Comparison of ENCODE assay signal across 8 cellular contexts in the genomic region with DNA sequence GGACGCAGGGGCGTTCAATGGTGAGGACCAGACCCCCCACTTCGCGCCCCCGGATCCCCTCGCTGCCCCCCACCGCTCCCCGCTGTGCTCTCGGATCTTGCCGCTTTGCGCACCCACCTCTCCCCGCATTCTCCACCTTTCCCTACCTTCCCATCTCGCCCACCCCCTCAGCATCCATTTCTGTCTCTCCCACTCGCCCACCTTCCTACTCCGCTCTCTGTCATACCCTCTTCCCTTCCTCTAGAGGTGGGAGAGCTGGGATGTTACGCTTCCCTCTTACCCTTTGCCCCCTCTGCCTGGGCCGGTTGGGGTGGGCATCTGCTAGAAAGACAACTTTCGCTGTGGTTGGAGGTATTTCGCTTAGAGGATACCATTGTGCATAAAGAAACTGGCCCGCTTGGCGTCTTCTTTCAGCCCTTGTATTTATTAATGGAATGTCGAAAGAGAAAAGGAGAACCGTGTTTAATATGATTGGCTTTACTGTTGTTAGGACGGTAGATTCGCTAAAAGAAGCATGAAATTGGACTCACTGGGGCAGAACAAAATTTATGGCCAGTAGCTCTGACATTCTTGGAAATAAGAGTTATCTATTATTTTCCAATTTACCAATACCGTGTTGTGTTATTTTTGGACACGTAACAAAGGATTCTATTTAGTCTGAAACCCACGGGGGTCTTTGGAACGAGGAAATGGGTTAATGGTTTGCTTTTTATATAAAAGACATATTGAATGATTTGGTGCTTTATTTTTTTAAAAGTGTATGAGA. TPM values are rescaled to one million over a fixed set of nuclear protein-coding genes. Genes with fewer than 3 reads are reported as not detected.
A peak's percentile ranks its signal among the peaks of the same experiment; 100 is the strongest.
DNase-seq lines count a peak whose midpoint lies in the region; ATAC-seq and TF ChIP-seq lines count a peak whose summit lies in the region.

No MANE protein-coding gene starts in this region.

- H3K9me3 Mint-ChIP-seq in activated naive CD8-positive, alpha-beta T cell treated with anti-CD3 and anti-CD28 coated beads for 36 hours, result no peaks in the 10 kb centered on the region
- H3K9me3 Mint-ChIP-seq in stimulated activated effector memory CD8-positive, alpha-beta T cell treated with anti-CD3 and anti-CD28 coated beads, Interleukin-12 subunit alpha, Interleukin-12 subunit beta, amount 100 ng/mL, for 72 hours, result no peaks in the 10 kb centered on the region

- H3K9ac ChIP-seq in iPS-20b (ENCODE audit: low read depth, low read length), result peak overlapping the region; percentile 67; the same call in 1 of the 2 replicates

- no peaks in the 10 kb centered on the region for H3K27me3 ChIP-seq in BE2C
- H3K27me3 ChIP-seq in HL-60 (ENCODE audit: insufficient read depth, poor library complexity, severe bottlenecking), result peaks cover 22% of the 10 kb centered on the region
- peaks cover 13% of the 10 kb centered on the region for H3K27me3 ChIP-seq in iPS-20b (ENCODE audit: insufficient read depth, low read length)
- H3K27me3 ChIP-seq in foreskin keratinocyte, result peaks cover 67% of the 10 kb centered on the region

- no peak for ATAC-seq in stimulated activated effector memory CD8-positive, alpha-beta T cell treated with anti-CD3 and anti-CD28 coated beads, Interleukin-12 subunit alpha, Interleukin-12 subunit beta, amount 100 ng/mL, for 72 hours
- ATAC-seq in HG02623 (IDR thresholded peaks at IDR 0.05; ENCODE audit: unreplicated experiment) (no peak), foreskin keratinocyte (no peak)

- peak; percentile 17 for DNase-seq in BE2C
- no peak for DNase-seq in HL-60 (ENCODE audit: low read depth in 1 of 2, low spot score in 1 of 2)
- no peak for DNase-seq in activated naive CD8-positive, alpha-beta T cell treated with anti-CD3 and anti-CD28 coated beads for 36 hours
- DNase-seq in stimulated activated effector memory CD8-positive, alpha-beta T cell treated with anti-CD3 and anti-CD28 coated beads, Interleukin-12 subunit alpha, Interleukin-12 subunit beta, amount 100 ng/mL, for 72 hours (ENCODE audit: low spot score in 2 of 2), result no peak
- no peak for DNase-seq in foreskin keratinocyte
- no peak for DNase-seq in stimulated activated naive CD4-positive, alpha-beta T cell treated with Interleukin-2 at 50 U/mL for 16 hours (lab: John Stamatoyannopoulos, UW)

- H3K4me1 ChIP-seq in BE2C (no peaks in the 10 kb centered on the region), iPS-20b (ENCODE audit: insufficient read depth, low read length) (peaks cover 26% of the 10 kb centered on the region), foreskin keratinocyte (peaks cover 5% of the 10 kb centered on the region)

- peaks cover 8% of the 10 kb centered on the region for H3K4me1 Mint-ChIP-seq in activated naive CD8-positive, alpha-beta T cell treated with anti-CD3 and anti-CD28 coated beads for 36 hours
- H3K4me1 Mint-ChIP-seq in stimulated activated effector memory CD8-positive, alpha-beta T cell treated with anti-CD3 and anti-CD28 coated beads, Interleukin-12 subunit alpha, Interleukin-12 subunit beta, amount 100 ng/mL, for 72 hours, result peaks cover 19% of the 10 kb centered on the region

- H3K4me3 ChIP-seq in BE2C (ENCODE audit: low read depth, low read length) (peak overlapping the region; percentile 95), HL-60 (replicated peaks; ENCODE audit: insufficient read depth, low read length) (peak overlapping the region; percentile 74), iPS-20b (ENCODE audit: low read length) (peak overlapping the region; percentile 88)

- peaks cover 2% of the 10 kb centered on the region for H3K36me3 Mint-ChIP-seq in activated naive CD8-positive, alpha-beta T cell treated with anti-CD3 and anti-CD28 coated beads for 36 hours
- no peaks in the 10 kb centered on the region for H3K36me3 Mint-ChIP-seq in stimulated activated effector memory CD8-positive, alpha-beta T cell treated with anti-CD3 and anti-CD28 coated beads, Interleukin-12 subunit alpha, Interleukin-12 subunit beta, amount 100 ng/mL, for 72 hours

- H3K27ac ChIP-seq in HL-60 (replicated peaks) (no peak overlapping the region), iPS-20b (ENCODE audit: low read length) (no peak overlapping the region), foreskin keratinocyte (no peak overlapping the region)

- H3K36me3 ChIP-seq in BE2C (no peaks in the 10 kb centered on the region), iPS-20b (ENCODE audit: insufficient read depth, low read depth, low read length) (no peaks in the 10 kb centered on the region)

- TF ChIP-seq CTCF in BE2C (IDR thresholded peaks at IDR 0.05; ENCODE audit: low read depth, low read length), result no peak
- no peak for TF ChIP-seq CTCF in HL-60 (IDR thresholded peaks at IDR 0.05; ENCODE audit: insufficient read depth, low read length)
- no peak for TF ChIP-seq CTCF in foreskin keratinocyte (conservative IDR thresholded peaks at IDR 0.05)

- peak overlapping the region; percentile 87 for H3K4me3 Mint-ChIP-seq in activated naive CD8-positive, alpha-beta T cell treated with anti-CD3 and anti-CD28 coated beads for 36 hours
- peak overlapping the region; percentile 80 for H3K4me3 Mint-ChIP-seq in stimulated activated effector memory CD8-positive, alpha-beta T cell treated with anti-CD3 and anti-CD28 coated beads, Interleukin-12 subunit alpha, Interleukin-12 subunit beta, amount 100 ng/mL, for 72 hours

- no peak overlapping the region for H3K27ac Mint-ChIP-seq in activated naive CD8-positive, alpha-beta T cell treated with anti-CD3 and anti-CD28 coated beads for 36 hours
- peak overlapping the region; percentile 22 for H3K27ac Mint-ChIP-seq in stimulated activated effector memory CD8-positive, alpha-beta T cell treated with anti-CD3 and anti-CD28 coated beads, Interleukin-12 subunit alpha, Interleukin-12 subunit beta, amount 100 ng/mL, for 72 hours

- H3K9me3 ChIP-seq in BE2C (no peaks in the 10 kb centered on the region), iPS-20b (ENCODE audit: insufficient read depth, low read depth, low read length) (no peaks in the 10 kb centered on the region)

- peaks cover 42% of the 10 kb centered on the region for H3K27me3 Mint-ChIP-seq in activated naive CD8-positive, alpha-beta T cell treated with anti-CD3 and anti-CD28 coated beads for 36 hours

RNA-seq across cellular contexts. Expression of a gene that starts 0.9 kb away (rescaled TPM):
- 13.2 TPM for polyA plus RNA-seq in BE2C (2012; ENCODE audit: insufficient read depth, insufficient read length, low read depth)
- 1 to 10 TPM; 1.4 to 2.0 TPM for total RNA-seq in activated naive CD8-positive, alpha-beta T cell treated with anti-CD3 and anti-CD28 coated beads for 36 hours
- not detected in 2 replicates for total RNA-seq in foreskin keratinocyte
- not detected in 2 replicates for polyA plus RNA-seq in foreskin keratinocyte
